24 cellular contexts compared by ENCODE assay signal in the genomic region with DNA sequence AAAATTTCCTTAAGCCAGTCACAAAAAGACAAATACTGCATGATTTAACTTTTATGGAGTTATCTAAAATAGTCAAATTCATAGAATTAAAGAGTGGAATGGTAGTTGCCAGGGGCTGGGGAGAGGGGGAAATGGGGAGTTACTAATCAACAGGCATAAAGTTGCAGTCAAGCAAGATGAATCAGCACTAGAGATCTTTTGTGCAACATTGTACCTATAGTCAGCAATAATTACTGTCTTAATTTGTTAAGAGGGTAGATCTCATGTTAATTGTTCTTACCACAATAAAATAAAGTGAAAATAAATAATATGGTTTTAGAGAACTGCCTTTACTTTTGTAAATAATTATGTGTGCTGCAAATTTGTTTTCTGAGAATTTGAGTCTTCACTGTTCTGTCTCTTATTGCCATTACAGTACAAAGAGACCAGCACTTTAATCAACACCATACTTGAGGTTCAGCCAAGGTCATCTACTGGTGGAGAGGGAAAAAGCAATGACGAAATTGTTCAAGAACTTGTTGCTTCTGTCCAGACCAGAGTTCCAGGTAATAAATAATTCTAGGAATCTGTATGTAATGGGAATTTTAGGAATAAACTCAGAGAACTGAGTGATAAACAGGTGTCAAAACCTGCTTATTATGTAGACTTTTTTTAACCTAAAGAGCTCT.
DNase-seq lines count a peak whose midpoint lies in the region; ATAC-seq and TF ChIP-seq lines count a peak whose summit lies in the region.
"Had no signal": no experiment of that assay in that cellular context is flagged by ENCODE, and none has a peak within 500 bp of the region (broad histone marks: within the 10 kb centered on the region; RNA-seq: fewer than 3 reads in every experiment).

No MANE protein-coding gene starts in this region.

- no peak overlapping the region for H3K27ac ChIP-seq in gastroesophageal sphincter
- H3K27ac ChIP-seq: heart left ventricle, thoracic aorta had no signal

- no peak for ATAC-seq in gastroesophageal sphincter
- ATAC-seq: activated naive CD8-positive, alpha-beta T cell treated with anti-CD3 and anti-CD28 coated beads, Interleukin-2, amount 50 U/mL, for 24 hours; heart left ventricle; left cardiac atrium; stimulated activated naive CD8-positive, alpha-beta T cell treated with anti-CD3 and anti-CD28 coated beads, Interleukin-15, Interleukin-2, amounts not matched to agents 100 U/mL and 50 U/mL, for 24 hours had no signal

- no peak for TF ChIP-seq CTCF in gastroesophageal sphincter (IDR thresholded peaks at IDR 0.05)

- no peaks in the 10 kb centered on the region for H3K27me3 ChIP-seq in gastroesophageal sphincter
- H3K27me3 ChIP-seq: heart left ventricle had no signal

- H3K4me1 ChIP-seq in gastroesophageal sphincter, result no peaks in the 10 kb centered on the region

- DNase-seq in GM03348 (ENCODE audit: low spot score) (peak; percentile 27), RPMI7951 (ENCODE audit: low read depth) (peak; percentile 17), fibroblast of gingiva (ENCODE audit: low read depth) (peak; percentile 64), renal cortical epithelial cell (ENCODE audit: low read depth) (peak; percentile 9), amygdala (lab: John Stamatoyannopoulos, UW) (no peak), ureter (ENCODE audit: low spot score) (no peak)
- DNase-seq: activated CD4-positive, alpha-beta T cell treated with anti-CD3 and anti-CD28 coated beads for 4 hours; activated gamma-delta T cell treated with Interleukin-2 at 50 U/mL for 16 hours; activated naive CD8-positive, alpha-beta T cell treated with anti-CD3 and anti-CD28 coated beads, Interleukin-2, amount 50 U/mL, for 24 hours; activated T-cell treated with anti-CD3 and anti-CD28 coated beads, Interleukin-2, amount 50 U/mL, for 24 hours; CD4-positive, alpha-beta memory T cell; effector CD4-positive, alpha-beta T cell; heart left ventricle; left cardiac atrium; NCI-H1092 treated with DMSO at 0.1 percent for 48 hours; NCI-H2029; NCI-H2227 treated with DMSO at 0.1 percent for 48 hours; SK-N-SH; stimulated activated CD4-positive, alpha-beta T cell treated with anti-CD3 and anti-CD28 coated beads, Interleukin-12 subunit alpha, Interleukin-12 subunit beta, amount 100 ng/mL, for 4 hours; stimulated activated CD4-positive, alpha-beta T cell treated with anti-CD3 and anti-CD28 coated beads, Interleukin-4, amount 100 ng/mL, for 4 hours; stimulated activated naive CD8-positive, alpha-beta T cell treated with anti-CD3 and anti-CD28 coated beads, Interleukin-15, Interleukin-2, amounts not matched to agents 100 U/mL and 50 U/mL, for 24 hours; T-helper 2 cell had no signal

- peaks cover 0 to 8% (median 0%) of the 10 kb centered on the region in 3 donors for H3K9me3 ChIP-seq in gastroesophageal sphincter
- H3K9me3 ChIP-seq: SK-N-SH, thoracic aorta had no signal

- H3K4me3 ChIP-seq in gastroesophageal sphincter, result no peak overlapping the region
- H3K4me3 ChIP-seq: heart left ventricle, thoracic aorta had no signal

- no peak for TF ChIP-seq POLR2A in gastroesophageal sphincter (IDR thresholded peaks at IDR 0.05)

- 29 to 42% methylated on average over 1 of the region's 1 CpG for WGBS in gastroesophageal sphincter (ENCODE audit: low coverage in 1 of 2), 2 donors

- H3K36me3 ChIP-seq in gastroesophageal sphincter, result no peaks in the 10 kb centered on the region
- H3K36me3 ChIP-seq: heart left ventricle, thoracic aorta had no signal

- no peak for TF ChIP-seq EP300 in gastroesophageal sphincter (IDR thresholded peaks at IDR 0.05)

Comparison
In these comparisons a context has a peak if more than half of its experiments do, and no peak if none do; other contexts are left out.
1. DNase-seq: peak in GM03348 (single experiment), RPMI7951 (single experiment), fibroblast of gingiva (single experiment) and renal cortical epithelial cell (single experiment); none in amygdala (0 of 56) and ureter (single experiment).